ENCODE assay signal across 11 cellular contexts in genomic region chr21:29875873-29876272, GRCh38.
DNase-seq lines count a peak whose midpoint lies in the region; ATAC-seq and TF ChIP-seq lines count a peak whose summit lies in the region.
"Had no signal": no experiment of that assay in that cellular context is flagged by ENCODE, and none has a peak within 500 bp of the region (broad histone marks: within the 10 kb centered on the region; RNA-seq: fewer than 3 reads in every experiment).

No MANE protein-coding gene starts in this region.

- no peak overlapping the region for H3K14ac ChIP-seq in H9 (ENCODE audit: insufficient read depth, low read length)

- H3F3A ChIP-seq in neural progenitor cell (ENCODE audit: low read depth) = no peaks in the 10 kb centered on the region

- DNase-seq in H9 = no peak
- no peak for DNase-seq in body of pancreas
- DNase-seq in neural progenitor cell (ENCODE audit: low spot score) = no peak
- no peak for DNase-seq in superior temporal gyrus (ENCODE audit: extremely low spot score)
- no peak for DNase-seq in HK-2 (ENCODE audit: unreplicated experiment)
- DNase-seq: Calu3; CD8-positive, alpha-beta T cell; HCEC 1CT had no signal

- no peaks in the 10 kb centered on the region for H3K79me2 ChIP-seq in H9 (ENCODE audit: insufficient read depth, low read length)
- H3K79me2 ChIP-seq in neural progenitor cell (ENCODE audit: low read depth) = no peaks in the 10 kb centered on the region

- no peaks in the 10 kb centered on the region for H3K4me1 ChIP-seq in H9 (ENCODE audit: insufficient read depth, low read length)
- H3K4me1 ChIP-seq in HUES64 (ENCODE audit: insufficient read depth, low read length) = peaks cover 11% of the 10 kb centered on the region
- no peaks in the 10 kb centered on the region for H3K4me1 ChIP-seq in body of pancreas
- H3K4me1 ChIP-seq in neural progenitor cell = peaks cover 8% of the 10 kb centered on the region
- H3K4me1 ChIP-seq: BLaER1 treated with 17β-estradiol and CSF1 and Interleukin-3, amounts not matched to agents 10 nM and 100 nM had no signal

- no peak overlapping the region for H3K4me2 ChIP-seq in H9 (ENCODE audit: insufficient read depth, insufficient read length, low read length)
- H3K4me2 ChIP-seq in neural progenitor cell = no peak overlapping the region

- H2BK120ac ChIP-seq in H9 (ENCODE audit: low read depth, low read length, poor library complexity, severe bottlenecking) = no peak overlapping the region

- no peak overlapping the region for H3K18ac ChIP-seq in H9 (ENCODE audit: insufficient read length, low read depth, low read length)

- H4K8ac ChIP-seq in H9 (replicated peaks; ENCODE audit: insufficient read length, low read depth, low read length) = no peak overlapping the region

- H3K9me3 ChIP-seq in H9 (ENCODE audit: control insufficient read depth, low read depth, low read length) (no peaks in the 10 kb centered on the region), HUES64 (ENCODE audit: insufficient read depth, low read depth, low read length) (no peaks in the 10 kb centered on the region), body of pancreas (no peaks in the 10 kb centered on the region), neural progenitor cell (ENCODE audit: low read depth) (no peaks in the 10 kb centered on the region)
- H3K9me3 ChIP-seq: BLaER1 treated with 17β-estradiol and CSF1 and Interleukin-3, amounts not matched to agents 10 nM and 100 nM had no signal

- H3K27ac ChIP-seq in H9 (ENCODE audit: insufficient read length, low read depth, low read length) (no peak overlapping the region), HUES64 (ENCODE audit: low read depth, low read length) (peak overlapping the region; percentile 53; the same call in 1 of the 2 replicates), body of pancreas (no peak overlapping the region), neural progenitor cell (no peak overlapping the region)
- H3K27ac ChIP-seq: BLaER1 treated with 17β-estradiol and CSF1 and Interleukin-3, amounts not matched to agents 10 nM and 100 nM had no signal

- H2AFZ ChIP-seq in H9 (ENCODE audit: low read length) (no peak overlapping the region), neural progenitor cell (replicated peaks) (peak overlapping the region; percentile 44)

- TF ChIP-seq POLR2A in body of pancreas (IDR thresholded peaks at IDR 0.05) = no peak

- H2BK15ac ChIP-seq in H9 (ENCODE audit: low read depth, low read length) = no peak overlapping the region

- no peak for TF ChIP-seq CTCF in H9 (conservative IDR thresholded peaks at IDR 0.05)
- no peak for TF ChIP-seq CTCF in body of pancreas (IDR thresholded peaks at IDR 0.05)
- TF ChIP-seq CTCF in neural progenitor cell (IDR thresholded peaks at IDR 0.05) = no peak

- no peak overlapping the region for H3K9ac ChIP-seq in H9 (ENCODE audit: extremely low read depth, insufficient read length, low read length)
- no peak overlapping the region for H3K9ac ChIP-seq in HUES64 (ENCODE audit: low read depth, low read length)
- no peak overlapping the region for H3K9ac ChIP-seq in neural progenitor cell
- H3K9ac ChIP-seq: BLaER1 treated with 17β-estradiol and CSF1 and Interleukin-3, amounts not matched to agents 10 nM and 100 nM had no signal

- intact Hi-C loops in body of pancreas (cut with DNase I) = no loop called here

- no peak overlapping the region for H2BK20ac ChIP-seq in H9 (ENCODE audit: low read depth, low read length, poor library complexity, severe bottlenecking)

- H2BK5ac ChIP-seq in H9 (ENCODE audit: insufficient read length, low read length) = no peak overlapping the region

- no peak overlapping the region for H3T11ph ChIP-seq in H9 (ENCODE audit: low read length)

- H2AK5ac ChIP-seq in H9 (ENCODE audit: insufficient read length, low read length) = no peak overlapping the region

- H3K79me1 ChIP-seq in H9 (ENCODE audit: insufficient read depth, low read depth, low read length, poor library complexity, severe bottlenecking) = no peaks in the 10 kb centered on the region

- WGBS in H9 (ENCODE audit: extremely low coverage, insufficient read length, low lambda C conversion rate) = no CpG with 5 or more reads among the region's 1 CpG
- WGBS in HUES64 = 62% methylated on average over 1 of the region's 1 CpG
- 24 to 41% methylated on average over 1 of the region's 1 CpG for WGBS in body of pancreas, 2 donors

- H3K27ac Mint-ChIP-seq in H9 = peak overlapping the region in 2 of 3 experiments; percentile 16 to 25; a peak in 4 of 7 replicates
- no peak overlapping the region for H3K27ac Mint-ChIP-seq in neural progenitor cell
- H3K27ac Mint-ChIP-seq: B cell; CD8-positive, alpha-beta T cell had no signal

- peak; percentile 62 for ATAC-seq in body of pancreas
- ATAC-seq: CD8-positive, alpha-beta T cell had no signal

- H3K36me3 Mint-ChIP-seq in H9 (ENCODE audit: insufficient read depth in 1 of 3, low read depth in 3 of 3) (peaks cover 0 to 9% (median 9%) of the 10 kb centered on the region in 3 experiments; a peak in 5 of 7 replicates), neural progenitor cell (peaks cover 6% of the 10 kb centered on the region)
- H3K36me3 Mint-ChIP-seq: CD8-positive, alpha-beta T cell had no signal

- no peak overlapping the region for H3K4ac ChIP-seq in H9 (ENCODE audit: low read depth, low read length)

- no peak overlapping the region for H3K56ac ChIP-seq in H9 (ENCODE audit: insufficient read length, low read depth, low read length)

- H3K4me3 Mint-ChIP-seq in H9 = no peak overlapping the region
- no peak overlapping the region for H3K4me3 Mint-ChIP-seq in neural progenitor cell
- H3K4me3 Mint-ChIP-seq: B cell; CD8-positive, alpha-beta T cell had no signal

- H3K36me3 ChIP-seq in HUES64 (ENCODE audit: insufficient read depth, low read length) (no peaks in the 10 kb centered on the region), body of pancreas (replicated peaks in 1 of 2; ENCODE audit: insufficient read depth in 1 of 2, low read depth in 2 of 2) (no peaks in the 10 kb centered on the region), neural progenitor cell (no peaks in the 10 kb centered on the region)
- H3K36me3 ChIP-seq: BLaER1 treated with 17β-estradiol and CSF1 and Interleukin-3, amounts not matched to agents 10 nM and 100 nM had no signal

- no peak overlapping the region for H3K23ac ChIP-seq in H9 (ENCODE audit: insufficient read length, low read depth, low read length)

- no peaks in the 10 kb centered on the region for H3K23me2 ChIP-seq in H9 (ENCODE audit: insufficient read length, low read depth, low read length, poor library complexity, severe bottlenecking)

- H4K20me1 ChIP-seq in H9 (ENCODE audit: control insufficient read depth, insufficient read depth, insufficient read length) (no peaks in the 10 kb centered on the region), neural progenitor cell (ENCODE audit: low read depth) (no peaks in the 10 kb centered on the region)
- H4K20me1 ChIP-seq: BLaER1 treated with 17β-estradiol and CSF1 and Interleukin-3, amounts not matched to agents 10 nM and 100 nM had no signal

- H3K9me3 Mint-ChIP-seq in H9 (peaks cover 3 to 7% of the 10 kb centered on the region in 2 experiments; a peak in 3 of 5 replicates), neural progenitor cell (peaks cover 10% of the 10 kb centered on the region)
- H3K9me3 Mint-ChIP-seq: CD8-positive, alpha-beta T cell had no signal

- no peak overlapping the region for H4K91ac ChIP-seq in H9 (ENCODE audit: insufficient read length, low read depth, low read length)

- no peak overlapping the region for H2BK12ac ChIP-seq in H9 (ENCODE audit: insufficient read length, low read depth, low read length)

- H3K27me3 ChIP-seq in H9 (ENCODE audit: insufficient read depth, low read length) = no peaks in the 10 kb centered on the region
- H3K27me3 ChIP-seq in HUES64 (ENCODE audit: insufficient read depth, low read length) = no peaks in the 10 kb centered on the region
- H3K27me3 ChIP-seq in body of pancreas = no peaks in the 10 kb centered on the region
- no peaks in the 10 kb centered on the region for H3K27me3 ChIP-seq in neural progenitor cell
- H3K27me3 ChIP-seq: BLaER1 treated with 17β-estradiol and CSF1 and Interleukin-3, amounts not matched to agents 10 nM and 100 nM had no signal

- H3K4me3 ChIP-seq in HUES64 (ENCODE audit: low read length) = no peak overlapping the region
- no peak overlapping the region for H3K4me3 ChIP-seq in body of pancreas
- no peak overlapping the region for H3K4me3 ChIP-seq in neural progenitor cell
- H3K4me3 ChIP-seq: BLaER1 treated with 17β-estradiol and CSF1 and Interleukin-3, amounts not matched to agents 10 nM and 100 nM had no signal

- H3K27me3 Mint-ChIP-seq in H9 (ENCODE audit: low read depth) = no peaks in the 10 kb centered on the region
- H3K27me3 Mint-ChIP-seq in neural progenitor cell (ENCODE audit: insufficient read depth, low read depth) = no peaks in the 10 kb centered on the region

- no peak overlapping the region for H4K5ac ChIP-seq in H9 (ENCODE audit: insufficient read length, low read depth, low read length)

- peaks cover 25 to 43% of the 10 kb centered on the region in 2 experiments for H3K4me1 Mint-ChIP-seq in H9
- H3K4me1 Mint-ChIP-seq in neural progenitor cell = peaks cover 9% of the 10 kb centered on the region
- H3K4me1 Mint-ChIP-seq: B cell had no signal
